30 cellular contexts compared by ENCODE assay signal in genomic region chr7:29270579-29270978, GRCh38.
DNase-seq lines count a peak whose midpoint lies in the region; ATAC-seq, FAIRE-seq and TF ChIP-seq lines count a peak whose summit lies in the region.
"Had no signal": no experiment of that assay in that cellular context is flagged by ENCODE, and none has a peak within 500 bp of the region (broad histone marks: within the 10 kb centered on the region; RNA-seq: fewer than 3 reads in every experiment).

No MANE protein-coding gene starts in this region.

- no peak for TF ChIP-seq RAD21 in HepG2 (CRISPR knock-in tag; IDR thresholded peaks at IDR 0.05)

- TF ChIP-seq EP300 in HepG2 (IDR thresholded peaks at IDR 0.05; ENCODE audit: low read depth in 2 of 2, low read length in 2 of 2), result no peak
- TF ChIP-seq EP300 in HepG2 (CRISPR knock-in tag; IDR thresholded peaks at IDR 0.05; ENCODE audit: borderline replicate concordance), result no peak

- H3K4me2 ChIP-seq in HepG2 (ENCODE audit: low read depth, low read length), result peak overlapping the region; percentile 59; the same call in 1 of the 2 replicates

- H3K27ac ChIP-seq in brain microvascular endothelial cell (no peak overlapping the region), HepG2 (ENCODE audit: extremely low read length, insufficient read depth, low read length) (peak overlapping the region; percentile 45)
- H3K27ac ChIP-seq: colonic mucosa, gastrocnemius medialis, skin epidermis had no signal

- peaks cover 2% of the 10 kb centered on the region for H3K9me3 Mint-ChIP-seq in activated CD8-positive, alpha-beta memory T cell treated with anti-CD3 and anti-CD28 coated beads, Interleukin-2, amount 10 ng/mL, durations not matched to agents 7 days and 5 days (ENCODE audit: low read depth)
- H3K9me3 Mint-ChIP-seq in type B pancreatic cell, result peaks cover 4% of the 10 kb centered on the region
- H3K9me3 Mint-ChIP-seq: effector memory CD8-positive, alpha-beta T cell had no signal

- WGBS in HepG2 (ENCODE audit: low lambda C conversion rate), result 70% methylated on average over 1 of the region's 1 CpG

- no peak for TF ChIP-seq POLR2A in HepG2 (IDR thresholded peaks at IDR 0.05; ENCODE audit: insufficient read depth in 1 of 2, low read depth in 2 of 2, low read length in 2 of 2)

- H3K9me3 ChIP-seq in HepG2 (ENCODE audit: low read length), result no peaks in the 10 kb centered on the region
- no peaks in the 10 kb centered on the region for H3K9me3 ChIP-seq in MG63
- H3K9me3 ChIP-seq: adrenal gland, BE2C, colonic mucosa, gastrocnemius medialis had no signal

- no peaks in the 10 kb centered on the region for H4K20me1 ChIP-seq in HepG2 (ENCODE audit: insufficient read depth, low read length)

- peaks cover 8% of the 10 kb centered on the region for H3K27me3 Mint-ChIP-seq in activated CD8-positive, alpha-beta memory T cell treated with anti-CD3 and anti-CD28 coated beads, Interleukin-2, amount 10 ng/mL, durations not matched to agents 7 days and 5 days
- H3K27me3 Mint-ChIP-seq in type B pancreatic cell, result peaks cover 7% of the 10 kb centered on the region
- H3K27me3 Mint-ChIP-seq: effector memory CD8-positive, alpha-beta T cell had no signal

- no peak overlapping the region for H2AFZ ChIP-seq in HepG2 (ENCODE audit: low read length)

- no peak overlapping the region for H3K4me3 ChIP-seq in brain microvascular endothelial cell (ENCODE audit: low read depth, low read length)
- no peak overlapping the region for H3K4me3 ChIP-seq in HepG2 (replicated peaks in 1 of 3; ENCODE audit: insufficient read depth in 1 of 3, low read depth in 2 of 3, low read length in 3 of 3)
- no peak overlapping the region for H3K4me3 ChIP-seq in MG63
- H3K4me3 ChIP-seq: adrenal gland, colonic mucosa, gastrocnemius medialis, lung, skin epidermis had no signal

- peak; percentile 6 for ATAC-seq in activated CD8-positive, alpha-beta memory T cell treated with anti-CD3 and anti-CD28 coated beads, Interleukin-2, amount 10 ng/mL, durations not matched to agents 7 days and 5 days
- no peak for ATAC-seq in HepG2
- ATAC-seq: esophagus mucosa, gastrocnemius medialis had no signal

- intact Hi-C loops in HepG2 (cut with micrococcal nuclease; ENCODE audit: unreplicated experiment), result no loop called here

- in situ Hi-C loops in brain microvascular endothelial cell (cut with HindIII; ENCODE audit: low pct_ligation_motif_present, low sequenced_read_pairs) (no loop called here), HepG2 (cut with HindIII; ENCODE audit: extremely low pct_ligation_motif_present, low pct_unique_long_range_greater_than_20kb) (no loop called here)

- H3K36me3 Mint-ChIP-seq in activated CD8-positive, alpha-beta memory T cell treated with anti-CD3 and anti-CD28 coated beads, Interleukin-2, amount 10 ng/mL, durations not matched to agents 7 days and 5 days, result peaks cover 8% of the 10 kb centered on the region
- H3K36me3 Mint-ChIP-seq in type B pancreatic cell, result peaks cover 5% of the 10 kb centered on the region

- H3K4me1 ChIP-seq in HepG2 (ENCODE audit: insufficient read depth, low read length), result peaks cover 68% of the 10 kb centered on the region
- H3K4me1 ChIP-seq: BE2C, colonic mucosa, gastrocnemius medialis had no signal

- peaks cover 27% of the 10 kb centered on the region for H3K79me2 ChIP-seq in HepG2 (ENCODE audit: insufficient read depth, low read length)

- no peak overlapping the region for H3K27ac Mint-ChIP-seq in activated CD8-positive, alpha-beta memory T cell treated with anti-CD3 and anti-CD28 coated beads, Interleukin-2, amount 10 ng/mL, durations not matched to agents 7 days and 5 days
- peak overlapping the region; percentile 15 for H3K27ac Mint-ChIP-seq in type B pancreatic cell
- H3K27ac Mint-ChIP-seq: activated CD4-positive, alpha-beta T cell treated with anti-CD3 and anti-CD28 coated beads for 36 hours; activated T-cell treated with anti-CD3 and anti-CD28 coated beads, Interleukin-2, amount 50 U/mL, for 72 hours had no signal

- peaks cover 52% of the 10 kb centered on the region for H3K4me1 Mint-ChIP-seq in activated CD8-positive, alpha-beta memory T cell treated with anti-CD3 and anti-CD28 coated beads, Interleukin-2, amount 10 ng/mL, durations not matched to agents 7 days and 5 days
- peaks cover 36% of the 10 kb centered on the region for H3K4me1 Mint-ChIP-seq in type B pancreatic cell (ENCODE audit: unreplicated experiment)

- TF ChIP-seq CTCF in brain microvascular endothelial cell (IDR thresholded peaks at IDR 0.05; ENCODE audit: low read depth, low read length, missing control alignments) (no peak), HepG2 (CRISPR knock-in tag; IDR thresholded peaks at IDR 0.05) (no peak), type B pancreatic cell (conservative IDR thresholded peaks at IDR 0.05) (no peak)

- POLR2A ChIA-PET in HepG2 (lab: Yijun Ruan, JAX), result no interaction called here

- H3K27me3 ChIP-seq in brain microvascular endothelial cell (replicated peaks) (peaks cover 2% of the 10 kb centered on the region), HepG2 (ENCODE audit: control insufficient read depth in 1 of 2, insufficient read depth in 2 of 2, low read length in 2 of 2) (no peaks in the 10 kb centered on the region), MG63 (no peaks in the 10 kb centered on the region)
- H3K27me3 ChIP-seq: adrenal gland, BE2C, colonic mucosa, gastrocnemius medialis had no signal

- CTCF ChIA-PET in activated CD8-positive, alpha-beta memory T cell treated with anti-CD3 and anti-CD28 coated beads, Interleukin-2, amount 10 ng/mL, durations not matched to agents 7 days and 5 days (lab: Charles Lee), result interaction anchor here (0.6 kb wide), 1 partner anchor 11 kb away, joined by 3 read pairs; no protein-coding TSS in a partner anchor
- CTCF ChIA-PET in HepG2 (lab: Yijun Ruan, JAX; ENCODE audit: low intra/inter-chr PET ratio, low total read pairs), result no interaction called here

- DNase-seq in activated CD8-positive, alpha-beta memory T cell treated with anti-CD3 and anti-CD28 coated beads, Interleukin-2, amount 10 ng/mL, durations not matched to agents 7 days and 5 days, result no peak
- no peak for DNase-seq in activated CD8-positive, alpha-beta memory T cell treated with anti-CD3 and anti-CD28 coated beads, Interleukin-2, amount 50 U/mL, for 4 hours
- DNase-seq in brain microvascular endothelial cell (peak; percentile 41), HepG2 (ENCODE audit: low spot score) (no peak), type B pancreatic cell (ENCODE audit: extremely low spot score, unreplicated experiment) (no peak), MG63 (no peak), frontal cortex (ENCODE audit: low spot score in 2 of 2) (no peak), SHP77 (lab: John Stamatoyannopoulos, UW) (no peak)
- DNase-seq: activated CD8-positive, alpha-beta memory T cell treated with anti-CD3 and anti-CD28 coated beads for 24 hours; activated naive CD4-positive, alpha-beta T cell treated with Interleukin-2 at 50 U/mL for 16 hours; BE2C; colonic mucosa; COR-L47; effector memory CD8-positive, alpha-beta T cell; gastrocnemius medialis; kidney; NCI-H1105; NCI-H1930; NCI-H2227 treated with DMSO at 0.1 percent for 48 hours; stimulated activated CD4-positive, alpha-beta T cell treated with anti-CD3 and anti-CD28 coated beads, Interleukin-2, amount 100 ng/mL, for 24 hours; SW 1271 had no signal

- no peak overlapping the region for H3K9ac ChIP-seq in HepG2 (ENCODE audit: insufficient read depth, low read depth, low read length)

- no TSS peak for BruUV-seq in HepG2 (replicated peaks; lab: Mats Ljungman, UMichigan)

- FAIRE-seq in HepG2 (lab: Jason Lieb, UNC), result no peak
- FAIRE-seq in frontal cortex (lab: Jason Lieb, UNC), result no peak
- FAIRE-seq: A204.1, bronchial epithelial cell, H54, kidney had no signal

- H3K36me3 ChIP-seq in brain microvascular endothelial cell (replicated peaks), result no peaks in the 10 kb centered on the region
- H3K36me3 ChIP-seq in HepG2 (replicated peaks in 1 of 2; ENCODE audit: control insufficient read depth in 1 of 2, insufficient read depth in 2 of 2, low read length in 2 of 2), result peaks cover 3 to 5% of the 10 kb centered on the region in 2 experiments; a peak in 4 of 5 replicates
- H3K36me3 ChIP-seq in MG63, result no peaks in the 10 kb centered on the region
- H3K36me3 ChIP-seq: adrenal gland, BE2C, colonic mucosa, gastrocnemius medialis had no signal

- H3K4me3 Mint-ChIP-seq in activated CD8-positive, alpha-beta memory T cell treated with anti-CD3 and anti-CD28 coated beads, Interleukin-2, amount 10 ng/mL, durations not matched to agents 7 days and 5 days, result no peak overlapping the region
- no peak overlapping the region for H3K4me3 Mint-ChIP-seq in type B pancreatic cell
- H3K4me3 Mint-ChIP-seq: activated CD4-positive, alpha-beta T cell treated with anti-CD3 and anti-CD28 coated beads for 36 hours had no signal

TF ChIP-seq in HepG2, 621 proteins besides CTCF, POLR2A, EP300 and RAD21 (continues in another document):
- no peak for TF ChIP-seq NRL (CRISPR knock-in tag; IDR thresholded peaks at IDR 0.05; ENCODE audit: borderline replicate concordance)
- TF ChIP-seq ZKSCAN1 (IDR thresholded peaks at IDR 0.05; ENCODE audit: low read length), result no peak
- TF ChIP-seq, protein P1, sequence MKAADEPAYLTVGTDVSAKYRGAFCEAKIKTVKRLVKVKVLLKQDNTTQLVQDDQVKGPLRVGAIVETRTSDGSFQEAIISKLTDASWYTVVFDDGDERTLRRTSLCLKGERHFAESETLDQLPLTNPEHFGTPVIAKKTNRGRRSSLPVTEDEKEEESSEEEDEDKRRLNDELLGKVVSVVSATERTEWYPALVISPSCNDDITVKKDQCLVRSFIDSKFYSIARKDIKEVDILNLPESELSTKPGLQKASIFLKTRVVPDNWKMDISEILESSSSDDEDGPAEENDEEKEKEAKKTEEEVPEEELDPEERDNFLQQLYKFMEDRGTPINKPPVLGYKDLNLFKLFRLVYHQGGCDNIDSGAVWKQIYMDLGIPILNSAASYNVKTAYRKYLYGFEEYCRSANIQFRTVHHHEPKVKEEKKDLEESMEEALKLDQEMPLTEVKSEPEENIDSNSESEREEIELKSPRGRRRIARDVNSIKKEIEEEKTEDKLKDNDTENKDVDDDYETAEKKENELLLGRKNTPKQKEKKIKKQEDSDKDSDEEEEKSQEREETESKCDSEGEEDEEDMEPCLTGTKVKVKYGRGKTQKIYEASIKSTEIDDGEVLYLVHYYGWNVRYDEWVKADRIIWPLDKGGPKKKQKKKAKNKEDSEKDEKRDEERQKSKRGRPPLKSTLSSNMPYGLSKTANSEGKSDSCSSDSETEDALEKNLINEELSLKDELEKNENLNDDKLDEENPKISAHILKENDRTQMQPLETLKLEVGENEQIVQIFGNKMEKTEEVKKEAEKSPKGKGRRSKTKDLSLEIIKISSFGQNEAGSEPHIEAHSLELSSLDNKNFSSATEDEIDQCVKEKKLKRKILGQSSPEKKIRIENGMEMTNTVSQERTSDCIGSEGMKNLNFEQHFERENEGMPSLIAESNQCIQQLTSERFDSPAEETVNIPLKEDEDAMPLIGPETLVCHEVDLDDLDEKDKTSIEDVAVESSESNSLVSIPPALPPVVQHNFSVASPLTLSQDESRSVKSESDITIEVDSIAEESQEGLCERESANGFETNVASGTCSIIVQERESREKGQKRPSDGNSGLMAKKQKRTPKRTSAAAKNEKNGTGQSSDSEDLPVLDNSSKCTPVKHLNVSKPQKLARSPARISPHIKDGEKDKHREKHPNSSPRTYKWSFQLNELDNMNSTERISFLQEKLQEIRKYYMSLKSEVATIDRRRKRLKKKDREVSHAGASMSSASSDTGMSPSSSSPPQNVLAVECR (CRISPR knock-in tag; IDR thresholded peaks at IDR 0.05; ENCODE audit: borderline replicate concordance), result no peak
